23 cellular contexts compared by ENCODE assay signal in the genomic region with DNA sequence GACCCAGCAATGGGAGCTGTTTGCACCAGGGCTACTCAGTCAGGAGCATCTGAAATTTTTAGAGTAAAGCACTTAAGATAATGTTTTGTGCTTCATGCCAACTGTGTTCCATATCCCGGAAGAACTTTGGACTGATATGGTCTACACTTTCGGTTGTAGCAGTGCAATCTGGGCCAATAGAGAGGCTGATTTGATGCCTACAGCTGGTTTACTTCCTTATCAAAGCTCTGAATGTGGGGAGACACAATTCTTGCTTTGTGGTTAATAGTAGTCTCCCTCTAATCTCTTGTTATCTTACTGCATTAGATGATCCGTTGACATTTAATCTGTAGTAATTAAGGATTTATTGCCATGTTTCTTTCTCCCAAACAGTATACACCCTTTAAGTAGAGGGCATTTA. TPM values are rescaled to one million over a fixed set of nuclear protein-coding genes. Genes with fewer than 3 reads are reported as not detected.
"Had no signal": no experiment of that assay in that cellular context is flagged by ENCODE, and none has a peak within 500 bp of the region (broad histone marks: within the 10 kb centered on the region; RNA-seq: fewer than 3 reads in every experiment).

No MANE protein-coding gene starts in this region.

- H3K4me1 ChIP-seq: adrenal gland, ascending aorta, esophagus muscularis mucosa, heart right ventricle, upper lobe of left lung, vagina had no signal

- H3K36me3 ChIP-seq: adrenal gland, ascending aorta, cardiac muscle cell, esophagus muscularis mucosa, heart right ventricle, upper lobe of left lung, vagina, WERI-Rb-1 had no signal

- H3K27me3 ChIP-seq: adrenal gland, ascending aorta, upper lobe of left lung, vagina had no signal

- H3K4me3 ChIP-seq: adrenal gland, ascending aorta, cardiac muscle cell, coronary artery, esophagus muscularis mucosa, heart right ventricle, upper lobe of left lung, vagina had no signal

- ATAC-seq: activated CD4-positive, CD25-positive, alpha-beta regulatory T cell treated with anti-CD3 and anti-CD28 coated beads, Interleukin-2, amount 50 U/mL, for 24 hours; heart right ventricle; natural killer cell treated with Interleukin-12 subunit alpha and Interleukin-12 subunit beta and Interleukin-15 and Interleukin-18, amount 100 ng/mL, for 72 hours had no signal

- H3K27ac ChIP-seq: adrenal gland, ascending aorta, cardiac muscle cell, coronary artery, esophagus muscularis mucosa, heart right ventricle, upper lobe of left lung, vagina, WERI-Rb-1 had no signal

- DNase-seq: activated CD4-positive, alpha-beta memory T cell treated with anti-CD3 and anti-CD28 coated beads for 36 hours; activated CD4-positive, alpha-beta T cell treated with anti-CD3 and anti-CD28 coated beads, Interleukin-2, amount 10 ng/mL, durations not matched to agents 24 days and 14 days; activated CD8-positive, alpha-beta memory T cell treated with anti-CD3 and anti-CD28 coated beads, Interleukin-2, amount 50 U/mL, for 4 hours; activated effector memory CD4-positive, alpha-beta T cell treated with anti-CD3 and anti-CD28 coated beads, Interleukin-2, amount 50 U/mL, for 16 hours; activated naive CD4-positive, alpha-beta T cell treated with anti-CD3 and anti-CD28 coated beads for 36 hours; activated naive CD8-positive, alpha-beta T cell treated with anti-CD3 and anti-CD28 coated beads for 36 hours; activated T-cell treated with anti-CD3 and anti-CD28 coated beads, Interleukin-2, amount 50 U/mL, for 1 hour; adrenal gland; cerebellar nuclear complex; foreskin melanocyte; heart right ventricle; right cardiac atrium; stimulated activated CD4-positive, alpha-beta T cell treated with anti-CD3 and anti-CD28 coated beads, Interleukin-4, amount 100 ng/mL, for 1 hour; T-helper 1 cell; upper lobe of left lung; WERI-Rb-1 had no signal

- H3K9me3 ChIP-seq: adrenal gland, ascending aorta, esophagus muscularis mucosa, heart right ventricle, upper lobe of left lung, vagina had no signal

RNA-seq across cellular contexts. Expression of a gene that starts 7.8 kb away (rescaled TPM):
- total RNA-seq: cardiac muscle cell had no signal
- polyA plus RNA-seq: cardiac muscle cell had no signal
